11 cellular contexts compared by ENCODE assay signal in genomic region chr12:102167821-102168605, GRCh38. TPM values are rescaled to one million over a fixed set of nuclear protein-coding genes. Genes with fewer than 3 reads are reported as not detected.
A peak's percentile ranks its signal among the peaks of the same experiment; 100 is the strongest.
DNase-seq lines count a peak whose midpoint lies in the region; ATAC-seq and TF ChIP-seq lines count a peak whose summit lies in the region.
"Had no signal": no experiment of that assay in that cellular context is flagged by ENCODE, and none has a peak within 500 bp of the region (broad histone marks: within the 10 kb centered on the region; RNA-seq: fewer than 3 reads in every experiment).

No MANE protein-coding gene starts in this region.

- peak overlapping the region; percentile 10 for H3K4me3 Mint-ChIP-seq in activated CD4-positive, alpha-beta T cell treated with anti-CD3 and anti-CD28 coated beads, Interleukin-2, amount 10 ng/mL, durations not matched to agents 24 days and 14 days
- no peak overlapping the region for H3K4me3 Mint-ChIP-seq in activated CD4-positive, alpha-beta T cell treated with anti-CD3 and anti-CD28 coated beads, Interleukin-2, amount 10 ng/mL, durations not matched to agents 7 days and 5 days
- H3K4me3 Mint-ChIP-seq in T-helper 1 cell treated with Interleukin-12 subunit alpha and Interleukin-12 subunit beta and Interleukin-4 antibody, amounts not matched to agents 30 μg/mL and 1 μg/mL, for 36 hours = no peak overlapping the region
- H3K4me3 Mint-ChIP-seq in naive thymus-derived CD8-positive, alpha-beta T cell = no peak overlapping the region

- H3K27ac ChIP-seq in smooth muscle cell (ENCODE audit: low read depth) = no peak overlapping the region
- no peak overlapping the region for H3K27ac ChIP-seq in gastroesophageal sphincter
- H3K27ac ChIP-seq: HL-60, prostate gland had no signal

- no peaks in the 10 kb centered on the region for H3K27me3 Mint-ChIP-seq in activated CD4-positive, alpha-beta T cell treated with anti-CD3 and anti-CD28 coated beads, Interleukin-2, amount 10 ng/mL, durations not matched to agents 24 days and 14 days
- H3K27me3 Mint-ChIP-seq in activated CD4-positive, alpha-beta T cell treated with anti-CD3 and anti-CD28 coated beads, Interleukin-2, amount 10 ng/mL, durations not matched to agents 7 days and 5 days = no peaks in the 10 kb centered on the region
- H3K27me3 Mint-ChIP-seq in T-helper 1 cell treated with Interleukin-12 subunit alpha and Interleukin-12 subunit beta and Interleukin-4 antibody, amounts not matched to agents 30 μg/mL and 1 μg/mL, for 36 hours (ENCODE audit: low read depth) = no peaks in the 10 kb centered on the region
- H3K27me3 Mint-ChIP-seq in naive thymus-derived CD8-positive, alpha-beta T cell = no peaks in the 10 kb centered on the region

- POLR2A ChIA-PET in activated CD4-positive, alpha-beta T cell treated with anti-CD3 and anti-CD28 coated beads, Interleukin-2, amount 10 ng/mL, durations not matched to agents 7 days and 5 days (lab: Charles Lee) = no interaction called here
- POLR2A ChIA-PET in naive thymus-derived CD8-positive, alpha-beta T cell (lab: Charles Lee) = no interaction called here

- TF ChIP-seq CTCF in smooth muscle cell (IDR thresholded peaks at IDR 0.05; ENCODE audit: borderline replicate concordance, insufficient read depth, poor library complexity, severe bottlenecking) = no peak
- TF ChIP-seq CTCF in gastroesophageal sphincter (IDR thresholded peaks at IDR 0.05) = no peak

- no peaks in the 10 kb centered on the region for H3K36me3 ChIP-seq in smooth muscle cell (ENCODE audit: low read depth)
- no peaks in the 10 kb centered on the region for H3K36me3 ChIP-seq in gastroesophageal sphincter
- H3K36me3 ChIP-seq: prostate gland had no signal

- no peak for TF ChIP-seq POLR2A in gastroesophageal sphincter (IDR thresholded peaks at IDR 0.05)

- H4K20me1 ChIP-seq in smooth muscle cell (ENCODE audit: low read depth) = no peaks in the 10 kb centered on the region

- ATAC-seq in HG02623 (IDR thresholded peaks at IDR 0.05; ENCODE audit: unreplicated experiment) (peak; percentile 45), gastroesophageal sphincter (no peak)
- no peak for ATAC-seq in naive thymus-derived CD8-positive, alpha-beta T cell

- H3K4me1 ChIP-seq in smooth muscle cell (ENCODE audit: low read depth) = no peaks in the 10 kb centered on the region
- H3K4me1 ChIP-seq in gastroesophageal sphincter = no peaks in the 10 kb centered on the region
- H3K4me1 ChIP-seq: prostate gland had no signal

- peak overlapping the region; percentile 83 for H3K27ac Mint-ChIP-seq in activated CD4-positive, alpha-beta T cell treated with anti-CD3 and anti-CD28 coated beads, Interleukin-2, amount 10 ng/mL, durations not matched to agents 24 days and 14 days
- no peak overlapping the region for H3K27ac Mint-ChIP-seq in activated CD4-positive, alpha-beta T cell treated with anti-CD3 and anti-CD28 coated beads, Interleukin-2, amount 10 ng/mL, durations not matched to agents 7 days and 5 days
- H3K27ac Mint-ChIP-seq in T-helper 1 cell treated with Interleukin-12 subunit alpha and Interleukin-12 subunit beta and Interleukin-4 antibody, amounts not matched to agents 30 μg/mL and 1 μg/mL, for 36 hours = peak overlapping the region; percentile 35
- H3K27ac Mint-ChIP-seq in naive thymus-derived CD8-positive, alpha-beta T cell = no peak overlapping the region

- H3F3A ChIP-seq in smooth muscle cell (ENCODE audit: low read depth) = no peaks in the 10 kb centered on the region

- peak overlapping the region; percentile 61 for H2AFZ ChIP-seq in smooth muscle cell (ENCODE audit: low read depth)

- peaks cover 24% of the 10 kb centered on the region for H3K36me3 Mint-ChIP-seq in activated CD4-positive, alpha-beta T cell treated with anti-CD3 and anti-CD28 coated beads, Interleukin-2, amount 10 ng/mL, durations not matched to agents 24 days and 14 days (ENCODE audit: low read depth)
- H3K36me3 Mint-ChIP-seq in activated CD4-positive, alpha-beta T cell treated with anti-CD3 and anti-CD28 coated beads, Interleukin-2, amount 10 ng/mL, durations not matched to agents 7 days and 5 days (ENCODE audit: low read depth) = peaks cover 32% of the 10 kb centered on the region
- H3K36me3 Mint-ChIP-seq in T-helper 1 cell treated with Interleukin-12 subunit alpha and Interleukin-12 subunit beta and Interleukin-4 antibody, amounts not matched to agents 30 μg/mL and 1 μg/mL, for 36 hours (ENCODE audit: low read depth) = peaks cover 22% of the 10 kb centered on the region
- peaks cover 0 to 2% (median 0%) of the 10 kb centered on the region in 3 donors for H3K36me3 Mint-ChIP-seq in naive thymus-derived CD8-positive, alpha-beta T cell

- peaks cover 20% of the 10 kb centered on the region for H3K4me1 Mint-ChIP-seq in activated CD4-positive, alpha-beta T cell treated with anti-CD3 and anti-CD28 coated beads, Interleukin-2, amount 10 ng/mL, durations not matched to agents 24 days and 14 days
- peaks cover 11% of the 10 kb centered on the region for H3K4me1 Mint-ChIP-seq in activated CD4-positive, alpha-beta T cell treated with anti-CD3 and anti-CD28 coated beads, Interleukin-2, amount 10 ng/mL, durations not matched to agents 7 days and 5 days
- H3K4me1 Mint-ChIP-seq in T-helper 1 cell treated with Interleukin-12 subunit alpha and Interleukin-12 subunit beta and Interleukin-4 antibody, amounts not matched to agents 30 μg/mL and 1 μg/mL, for 36 hours (ENCODE audit: low read depth) = peaks cover 11% of the 10 kb centered on the region
- H3K4me1 Mint-ChIP-seq in naive thymus-derived CD8-positive, alpha-beta T cell = no peaks in the 10 kb centered on the region

- intact Hi-C loops in activated CD4-positive, alpha-beta T cell treated with anti-CD3 and anti-CD28 coated beads, Interleukin-2, amount 10 ng/mL, durations not matched to agents 24 days and 14 days (cut with micrococcal nuclease) = loop anchor here (1.0 to 5.0 kb wide), 3 partner anchors 29 to 134 kb away; partner anchors contain the start of genes NUP37, PARPBP and PMCH

- H3K27me3 ChIP-seq in smooth muscle cell (ENCODE audit: low read depth) (no peaks in the 10 kb centered on the region), gastroesophageal sphincter (no peaks in the 10 kb centered on the region)

- H3K9ac ChIP-seq in smooth muscle cell (ENCODE audit: low read depth) = no peak overlapping the region

- H3K9me3 Mint-ChIP-seq in activated CD4-positive, alpha-beta T cell treated with anti-CD3 and anti-CD28 coated beads, Interleukin-2, amount 10 ng/mL, durations not matched to agents 24 days and 14 days = no peaks in the 10 kb centered on the region
- H3K9me3 Mint-ChIP-seq in activated CD4-positive, alpha-beta T cell treated with anti-CD3 and anti-CD28 coated beads, Interleukin-2, amount 10 ng/mL, durations not matched to agents 7 days and 5 days = no peaks in the 10 kb centered on the region
- H3K9me3 Mint-ChIP-seq in T-helper 1 cell treated with Interleukin-12 subunit alpha and Interleukin-12 subunit beta and Interleukin-4 antibody, amounts not matched to agents 30 μg/mL and 1 μg/mL, for 36 hours = no peaks in the 10 kb centered on the region
- H3K9me3 Mint-ChIP-seq in naive thymus-derived CD8-positive, alpha-beta T cell = no peaks in the 10 kb centered on the region

- H3K4me2 ChIP-seq in smooth muscle cell = peak overlapping the region; percentile 23

- CTCF ChIA-PET in activated CD4-positive, alpha-beta T cell treated with anti-CD3 and anti-CD28 coated beads, Interleukin-2, amount 10 ng/mL, durations not matched to agents 7 days and 5 days (lab: Charles Lee) = interaction anchor here (1.8 kb wide), 1 partner anchor 15 kb away, joined by 4 read pairs; no protein-coding TSS in a partner anchor

- H3K4me3 ChIP-seq in smooth muscle cell (no peak overlapping the region), gastroesophageal sphincter (no peak overlapping the region)
- H3K4me3 ChIP-seq: prostate gland had no signal

- H3K79me2 ChIP-seq in smooth muscle cell (ENCODE audit: low read depth) = no peaks in the 10 kb centered on the region

- no peak for TF ChIP-seq EP300 in gastroesophageal sphincter (IDR thresholded peaks at IDR 0.05)

- no peaks in the 10 kb centered on the region for H3K9me3 ChIP-seq in smooth muscle cell (replicated peaks; ENCODE audit: low read depth)
- no peaks in the 10 kb centered on the region for H3K9me3 ChIP-seq in gastroesophageal sphincter
- H3K9me3 ChIP-seq: prostate gland had no signal

- DNase-seq in activated CD4-positive, alpha-beta T cell treated with anti-CD3 and anti-CD28 coated beads, Interleukin-2, amount 10 ng/mL, durations not matched to agents 24 days and 14 days = no peak
- no peak for DNase-seq in activated CD4-positive, alpha-beta T cell treated with anti-CD3 and anti-CD28 coated beads, Interleukin-2, amount 10 ng/mL, durations not matched to agents 7 days and 5 days
- no peak for DNase-seq in smooth muscle cell (lab: John Stamatoyannopoulos, UW; ENCODE audit: unreplicated experiment)
- no peak for DNase-seq in naive thymus-derived CD8-positive, alpha-beta T cell
- no peak for DNase-seq in T-helper 9 cell

RNA-seq across cellular contexts. Expression of gene PMCH, which starts 29.6 kb away (rescaled TPM):
- 6.3 and 8.4 TPM in 2 replicates for total RNA-seq in activated CD4-positive, alpha-beta T cell treated with anti-CD3 and anti-CD28 coated beads, Interleukin-2, amount 10 ng/mL, durations not matched to agents 24 days and 14 days
- not detected for total RNA-seq in activated CD4-positive, alpha-beta T cell treated with anti-CD3 and anti-CD28 coated beads, Interleukin-2, amount 10 ng/mL, durations not matched to agents 7 days and 5 days
- total RNA-seq in smooth muscle cell (not detected in 2 replicates), gastroesophageal sphincter (not detected)
- not detected in 2 replicates for polyA plus RNA-seq in smooth muscle cell
- total RNA-seq in naive thymus-derived CD8-positive, alpha-beta T cell = not detected
- polyA plus RNA-seq in naive thymus-derived CD8-positive, alpha-beta T cell = not detected
- total RNA-seq: prostate gland had no signal
- polyA plus RNA-seq: AG04450 had no signal

RNA-seq across cellular contexts. Expression of gene PARPBP, which starts 48.0 kb away (rescaled TPM):
- 22.9 TPM in 2 replicates for total RNA-seq in activated CD4-positive, alpha-beta T cell treated with anti-CD3 and anti-CD28 coated beads, Interleukin-2, amount 10 ng/mL, durations not matched to agents 24 days and 14 days
- total RNA-seq in activated CD4-positive, alpha-beta T cell treated with anti-CD3 and anti-CD28 coated beads, Interleukin-2, amount 10 ng/mL, durations not matched to agents 7 days and 5 days = 10 to 100 TPM; 26.6 to 28.4 TPM
- total RNA-seq in smooth muscle cell = 7.9 and 8.2 TPM in 2 replicates
- 3.7 and 4.7 TPM in 2 replicates for polyA plus RNA-seq in smooth muscle cell
- 1 to 10 TPM; 1.3 to 1.8 TPM for total RNA-seq in naive thymus-derived CD8-positive, alpha-beta T cell
- polyA plus RNA-seq in naive thymus-derived CD8-positive, alpha-beta T cell = 1 to 10 TPM; 1.2 to 2.1 (median 1.9) TPM
- 1 to 10 TPM in 3 of 4 donors, under 1 TPM in 1; 0.93 to 1.4 (median 1.2) TPM for total RNA-seq in gastroesophageal sphincter

RNA-seq across cellular contexts. Expression of gene NUP37, which starts 48.1 kb away (rescaled TPM):
- total RNA-seq in activated CD4-positive, alpha-beta T cell treated with anti-CD3 and anti-CD28 coated beads, Interleukin-2, amount 10 ng/mL, durations not matched to agents 24 days and 14 days = 88.1 and 97.3 TPM in 2 replicates
- total RNA-seq in activated CD4-positive, alpha-beta T cell treated with anti-CD3 and anti-CD28 coated beads, Interleukin-2, amount 10 ng/mL, durations not matched to agents 7 days and 5 days = 10 to 100 TPM; 58.3 to 58.9 TPM
- total RNA-seq in smooth muscle cell = 49.2 and 57.6 TPM in 2 replicates
- polyA plus RNA-seq in smooth muscle cell = 35.7 and 38.1 TPM in 2 replicates
- total RNA-seq in naive thymus-derived CD8-positive, alpha-beta T cell = 10 to 100 TPM; 20.4 to 20.5 TPM
- polyA plus RNA-seq in naive thymus-derived CD8-positive, alpha-beta T cell = 10 to 100 TPM; 23.0 to 34.4 (median 23.8) TPM
- total RNA-seq in gastroesophageal sphincter = 10 to 100 TPM; 15.2 to 27.7 (median 19.0) TPM

Comparison
In these comparisons a context has a peak if more than half of its experiments do, and no peak if none do; other contexts are left out.
1. H3K27ac Mint-ChIP-seq: peak in activated CD4-positive, alpha-beta T cell treated with anti-CD3 and anti-CD28 coated beads, Interleukin-2, amount 10 ng/mL, durations not matched to agents 24 days and 14 days (single experiment) and T-helper 1 cell treated with Interleukin-12 subunit alpha and Interleukin-12 subunit beta and Interleukin-4 antibody, amounts not matched to agents 30 μg/mL and 1 μg/mL, for 36 hours (single experiment); none in activated CD4-positive, alpha-beta T cell treated with anti-CD3 and anti-CD28 coated beads, Interleukin-2, amount 10 ng/mL, durations not matched to agents 7 days and 5 days (single experiment) and naive thymus-derived CD8-positive, alpha-beta T cell (0 of 10).